In the genomic region with DNA sequence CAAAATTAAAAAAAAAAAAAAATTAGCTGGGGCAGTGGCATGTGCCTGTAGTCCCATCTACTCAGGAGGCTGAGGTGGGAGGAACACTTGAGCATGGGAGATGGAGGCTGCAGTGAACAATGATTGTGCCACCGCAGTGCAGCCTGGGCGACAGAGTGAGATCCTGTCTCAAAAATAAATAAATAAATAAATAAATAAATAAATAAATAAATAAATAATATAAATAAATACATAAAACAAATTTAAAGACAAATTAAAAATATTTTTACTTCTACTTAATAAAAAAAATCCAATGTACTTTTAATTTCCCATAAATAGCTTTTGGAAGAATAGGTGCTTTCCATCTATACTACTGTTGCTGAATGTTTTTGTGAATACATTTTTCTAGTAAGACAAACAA, we compare ENCODE assay signal across 11 cellular contexts.
"Had no signal": no experiment of that assay in that cellular context is flagged by ENCODE, and none has a peak within 500 bp of the region (broad histone marks: within the 10 kb centered on the region; RNA-seq: fewer than 3 reads in every experiment).

No MANE protein-coding gene starts in this region.

- H3K4me3 ChIP-seq: GM23248, GM23338, HAP-1 had no signal

- H3K27ac ChIP-seq: GM23248 had no signal

- H3K27ac Mint-ChIP-seq: GM23338, H9, HFFc6 had no signal

- FAIRE-seq: H1, H54 had no signal

- H3K9me3 Mint-ChIP-seq: GM23338, H9 had no signal

- H3K9me3 ChIP-seq: HAP-1 had no signal

- DNase-seq: GM23248, GOT3, H7, H9, HCEC 1CT, HFFc6 had no signal

- ATAC-seq: GM23338, HCT116 had no signal

- H3K36me3 ChIP-seq: HAP-1 had no signal

- H3K4me3 Mint-ChIP-seq: GM23338, H9, HFFc6 had no signal

- H3K4me1 ChIP-seq: HAP-1 had no signal
